In the genomic region with DNA sequence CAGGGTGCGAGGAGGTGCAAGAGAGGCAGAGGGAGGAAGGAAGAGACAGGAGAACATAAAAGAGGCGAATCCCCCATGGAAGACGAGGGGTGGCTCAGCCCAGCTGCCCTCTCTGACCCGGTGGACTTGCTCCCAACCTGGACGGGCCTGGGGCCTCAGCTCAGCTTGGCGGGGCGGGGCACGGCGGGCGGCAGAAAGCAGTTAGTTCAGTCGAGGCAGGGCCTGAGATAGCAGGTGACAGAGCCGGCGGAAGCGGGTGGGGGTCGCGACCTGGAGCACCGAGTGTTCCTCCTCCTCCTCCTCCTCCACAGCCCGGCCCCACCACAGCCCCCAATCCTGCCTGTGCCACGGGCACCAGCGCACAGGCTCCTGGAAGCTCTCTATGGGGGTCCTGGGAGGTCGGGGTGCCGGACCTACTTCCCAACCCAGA, we compare ENCODE assay signal across 1 cellular context.
TF ChIP-seq lines count a peak whose summit lies in the region.

No MANE protein-coding gene starts in this region.

TF ChIP-seq in HEK293, 187 proteins besides CTCF, POLR2A, EP300 and RAD21 (continued from another document):
- TF ChIP-seq, protein P1, sequence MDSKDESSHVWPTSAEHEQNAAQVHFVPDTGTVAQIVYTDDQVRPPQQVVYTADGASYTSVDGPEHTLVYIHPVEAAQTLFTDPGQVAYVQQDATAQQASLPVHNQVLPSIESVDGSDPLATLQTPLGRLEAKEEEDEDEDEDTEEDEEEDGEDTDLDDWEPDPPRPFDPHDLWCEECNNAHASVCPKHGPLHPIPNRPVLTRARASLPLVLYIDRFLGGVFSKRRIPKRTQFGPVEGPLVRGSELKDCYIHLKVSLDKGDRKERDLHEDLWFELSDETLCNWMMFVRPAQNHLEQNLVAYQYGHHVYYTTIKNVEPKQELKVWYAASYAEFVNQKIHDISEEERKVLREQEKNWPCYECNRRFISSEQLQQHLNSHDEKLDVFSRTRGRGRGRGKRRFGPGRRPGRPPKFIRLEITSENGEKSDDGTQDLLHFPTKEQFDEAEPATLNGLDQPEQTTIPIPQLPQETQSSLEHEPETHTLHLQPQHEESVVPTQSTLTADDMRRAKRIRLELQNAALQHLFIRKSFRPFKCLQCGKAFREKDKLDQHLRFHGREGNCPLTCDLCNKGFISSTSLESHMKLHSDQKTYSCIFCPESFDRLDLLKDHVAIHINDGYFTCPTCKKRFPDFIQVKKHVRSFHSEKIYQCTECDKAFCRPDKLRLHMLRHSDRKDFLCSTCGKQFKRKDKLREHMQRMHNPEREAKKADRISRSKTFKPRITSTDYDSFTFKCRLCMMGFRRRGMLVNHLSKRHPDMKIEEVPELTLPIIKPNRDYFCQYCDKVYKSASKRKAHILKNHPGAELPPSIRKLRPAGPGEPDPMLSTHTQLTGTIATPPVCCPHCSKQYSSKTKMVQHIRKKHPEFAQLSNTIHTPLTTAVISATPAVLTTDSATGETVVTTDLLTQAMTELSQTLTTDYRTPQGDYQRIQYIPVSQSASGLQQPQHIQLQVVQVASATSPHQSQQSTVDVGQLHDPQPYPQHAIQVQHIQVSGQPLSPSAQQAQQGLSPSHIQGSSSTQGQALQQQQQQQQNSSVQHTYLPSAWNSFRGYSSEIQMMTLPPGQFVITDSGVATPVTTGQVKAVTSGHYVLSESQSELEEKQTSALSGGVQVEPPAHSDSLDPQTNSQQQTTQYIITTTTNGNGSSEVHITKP (tag by site-specific recombination; IDR thresholded peaks at IDR 0.05): 0 out of 2 replicates have a peak, but pooled peaks have one; percentile 14
